8 cellular contexts compared by ENCODE assay signal in genomic region chr11:71787014-71787823, GRCh38. TPM values are rescaled to one million over a fixed set of nuclear protein-coding genes. Genes with fewer than 3 reads are reported as not detected.
DNase-seq lines count a peak whose midpoint lies in the region; ATAC-seq, FAIRE-seq and TF ChIP-seq lines count a peak whose summit lies in the region.

No MANE protein-coding gene starts in this region.

- ATAC-seq in GM18499 (IDR thresholded peaks at IDR 0.05; ENCODE audit: insufficient read depth, unreplicated experiment): peak; percentile 75
- peak; percentile 96 for ATAC-seq in HG02885 (IDR thresholded peaks at IDR 0.05; ENCODE audit: poor library complexity, unreplicated experiment)

- peak overlapping the region; percentile 93 for H3K27ac ChIP-seq in astrocyte (ENCODE audit: low read depth, low read length)
- H3K27ac ChIP-seq in hepatocyte: peak overlapping the region; percentile 86

- H3K4me3 Mint-ChIP-seq in T-helper 2 cell treated with Interferon-gamma antibody and Interleukin-4, amounts not matched to agents 5 μg/mL and 100 μg/mL, for 36 hours: peak overlapping the region; percentile 99
- H3K4me3 Mint-ChIP-seq in astrocyte (ENCODE audit: unreplicated experiment): peak overlapping the region; percentile 93

- H3K9me2 ChIP-seq in hepatocyte (replicated peaks; ENCODE audit: insufficient read depth): no peaks in the 10 kb centered on the region

- H3K36me3 Mint-ChIP-seq in T-helper 2 cell treated with Interferon-gamma antibody and Interleukin-4, amounts not matched to agents 5 μg/mL and 100 μg/mL, for 36 hours (ENCODE audit: low read depth): no peaks in the 10 kb centered on the region
- peaks cover 4% of the 10 kb centered on the region for H3K36me3 Mint-ChIP-seq in astrocyte (ENCODE audit: low read depth, unreplicated experiment)

- DNase-seq in NCI-H1694 treated with DMSO at 0.1 percent for 48 hours (lab: John Stamatoyannopoulos, UW): peak; percentile 92
- peak; percentile 98 for DNase-seq in T-helper 2 cell treated with Interferon-gamma antibody and Interleukin-4, amounts not matched to agents 5 μg/mL and 100 μg/mL, for 36 hours (ENCODE audit: low spot score)
- peak; percentile 94 for DNase-seq in astrocyte (ENCODE audit: low read depth)
- DNase-seq in hepatocyte (ENCODE audit: low spot score): peak; percentile 100
- DNase-seq in renal cortical epithelial cell (ENCODE audit: low read depth): peak; percentile 97
- DNase-seq in cortex of kidney (lab: John Stamatoyannopoulos, UW): no peak

- H3K4me3 ChIP-seq in astrocyte (ENCODE audit: insufficient read depth, low read depth, low read length) (peak overlapping the region; percentile 65), hepatocyte (peak overlapping the region; percentile 93)

- peak overlapping the region; percentile 99 for H3K27ac Mint-ChIP-seq in T-helper 2 cell treated with Interferon-gamma antibody and Interleukin-4, amounts not matched to agents 5 μg/mL and 100 μg/mL, for 36 hours
- peak overlapping the region; percentile 96 for H3K27ac Mint-ChIP-seq in astrocyte (ENCODE audit: unreplicated experiment)

- no peaks in the 10 kb centered on the region for H3K79me2 ChIP-seq in astrocyte (ENCODE audit: insufficient read depth, low read length)
- H3K79me2 ChIP-seq in hepatocyte: no peaks in the 10 kb centered on the region

- H3K4me1 ChIP-seq in astrocyte (ENCODE audit: insufficient read depth, low read length) (peaks cover 9% of the 10 kb centered on the region), hepatocyte (ENCODE audit: insufficient read depth) (no peaks in the 10 kb centered on the region)

- peak overlapping the region; percentile 93 for H3K9ac ChIP-seq in astrocyte (ENCODE audit: low read length)

- H3K9me3 ChIP-seq in astrocyte (ENCODE audit: insufficient read depth, low read depth, low read length): no peaks in the 10 kb centered on the region
- H3K9me3 ChIP-seq in hepatocyte (ENCODE audit: low read depth): no peaks in the 10 kb centered on the region

- peaks cover 2% of the 10 kb centered on the region for H3K27me3 Mint-ChIP-seq in T-helper 2 cell treated with Interferon-gamma antibody and Interleukin-4, amounts not matched to agents 5 μg/mL and 100 μg/mL, for 36 hours (ENCODE audit: low read depth)
- peaks cover 2% of the 10 kb centered on the region for H3K27me3 Mint-ChIP-seq in astrocyte (ENCODE audit: low read depth, unreplicated experiment)

- H4K20me1 ChIP-seq in astrocyte (ENCODE audit: insufficient read depth, low read length) (no peaks in the 10 kb centered on the region), hepatocyte (ENCODE audit: insufficient read depth, poor library complexity, severe bottlenecking) (no peaks in the 10 kb centered on the region)

- no peak for FAIRE-seq in astrocyte (lab: Jason Lieb, UNC)

- H3K4me1 Mint-ChIP-seq in T-helper 2 cell treated with Interferon-gamma antibody and Interleukin-4, amounts not matched to agents 5 μg/mL and 100 μg/mL, for 36 hours (ENCODE audit: low read depth): peaks cover 14% of the 10 kb centered on the region
- peaks cover 12% of the 10 kb centered on the region for H3K4me1 Mint-ChIP-seq in astrocyte (ENCODE audit: low read depth, unreplicated experiment)

- H3K9me3 Mint-ChIP-seq in T-helper 2 cell treated with Interferon-gamma antibody and Interleukin-4, amounts not matched to agents 5 μg/mL and 100 μg/mL, for 36 hours: no peaks in the 10 kb centered on the region
- peaks cover 4% of the 10 kb centered on the region for H3K9me3 Mint-ChIP-seq in astrocyte (ENCODE audit: unreplicated experiment)

- peak overlapping the region; percentile 91 for H3K4me2 ChIP-seq in astrocyte (ENCODE audit: low read length)
- peak overlapping the region; percentile 89 for H3K4me2 ChIP-seq in hepatocyte

- H2AFZ ChIP-seq in astrocyte (ENCODE audit: low read depth, low read length): peak overlapping the region; percentile 75
- peak overlapping the region; percentile 98 for H2AFZ ChIP-seq in hepatocyte

- H3K36me3 ChIP-seq in astrocyte (ENCODE audit: insufficient read depth, low read length) (no peaks in the 10 kb centered on the region), hepatocyte (replicated peaks; ENCODE audit: insufficient read depth, low read depth) (no peaks in the 10 kb centered on the region)

- H3K27me3 ChIP-seq in astrocyte (ENCODE audit: insufficient read depth, low read length) (no peaks in the 10 kb centered on the region), hepatocyte (no peaks in the 10 kb centered on the region)

- TF ChIP-seq CTCF in astrocyte (IDR thresholded peaks at IDR 0.05; ENCODE audit: insufficient read depth, low read depth, low read length): no peak
- no peak for TF ChIP-seq CTCF in hepatocyte (IDR thresholded peaks at IDR 0.05; ENCODE audit: poor library complexity)

- 3% methylated on average over 26 of the region's 67 CpGs for WGBS in hepatocyte (ENCODE audit: low lambda C conversion rate, missing lambda C conversion rate)

RNA-seq across cellular contexts. Expression of gene DEFB108B, which starts 45.8 kb away (rescaled TPM):
- not detected in 2 replicates for total RNA-seq in astrocyte
- not detected in 2 replicates for total RNA-seq in hepatocyte
- polyA plus RNA-seq in hepatocyte: not detected in 2 replicates
- not detected in 2 replicates for total RNA-seq in renal cortical epithelial cell
